In the genomic region with DNA sequence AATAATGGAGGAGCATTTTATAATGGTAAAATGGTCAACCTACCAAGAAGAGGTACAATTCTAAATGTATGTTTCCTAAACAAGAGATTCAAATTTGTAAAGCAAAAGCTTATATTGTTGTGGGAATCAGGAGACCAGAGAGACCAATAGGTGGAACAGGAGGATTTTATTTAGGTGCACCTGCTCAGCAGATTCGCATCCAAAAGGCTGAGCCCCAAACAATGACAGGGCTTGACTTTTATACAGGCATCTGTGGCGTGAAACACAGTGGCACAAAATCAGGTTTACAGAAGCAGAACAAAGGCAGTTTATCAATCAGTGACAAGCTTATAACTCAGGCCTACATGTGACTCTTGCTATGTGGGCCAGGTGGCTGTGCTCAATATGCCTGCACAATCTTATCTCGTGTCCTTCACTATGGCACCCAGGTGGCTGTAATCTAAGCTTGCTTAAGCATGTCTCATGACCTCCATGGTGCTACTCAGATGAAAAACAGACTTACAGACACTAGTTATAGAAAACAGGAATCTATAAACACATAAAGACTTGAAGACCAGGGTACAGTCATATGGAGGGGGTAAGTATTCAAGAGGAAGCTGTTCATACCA, we compare ENCODE assay signal across 23 cellular contexts.
"Had no signal": no experiment of that assay in that cellular context is flagged by ENCODE, and none has a peak within 500 bp of the region (broad histone marks: within the 10 kb centered on the region; RNA-seq: fewer than 3 reads in every experiment).

No MANE protein-coding gene starts in this region.

- H3K4me3 ChIP-seq: coronary artery, esophagus squamous epithelium, lower lobe of right lung, ovary, psoas muscle, sigmoid colon, stomach, thyroid gland had no signal

- H3K27me3 ChIP-seq: esophagus squamous epithelium, ovary, sigmoid colon, stomach, thyroid gland had no signal

- DNase-seq: dermis blood vessel endothelial cell; effector memory CD4-positive, alpha-beta T cell; erythroblast; esophagus squamous epithelium; foreskin melanocyte; glutamatergic neuron; hypothalamus; left ventricle myocardium superior; lower lobe of right lung; natural killer cell; occipital lobe; ovary; psoas muscle; right cardiac atrium; sigmoid colon; stimulated activated CD4-positive, alpha-beta T cell treated with anti-CD3 and anti-CD28 coated beads, Interleukin-2, amount 100 ng/mL, for 24 hours; stimulated activated CD4-positive, alpha-beta T cell treated with anti-CD3 and anti-CD28 coated beads, Interleukin-4, amount 100 ng/mL, for 24 hours; stimulated activated naive CD4-positive, alpha-beta T cell treated with Interleukin-2 at 50 U/mL for 16 hours; stomach; thyroid gland had no signal

- H3K36me3 ChIP-seq: esophagus squamous epithelium, lower lobe of right lung, ovary, sigmoid colon, stomach, thyroid gland had no signal

- FAIRE-seq: endometrium, keratinocyte had no signal

- H3K27ac ChIP-seq: coronary artery, esophagus squamous epithelium, lower lobe of right lung, ovary, psoas muscle, sigmoid colon, stomach, thyroid gland had no signal

- H3K4me1 ChIP-seq: esophagus squamous epithelium, lower lobe of right lung, psoas muscle, sigmoid colon, stomach, thyroid gland had no signal
